In genomic region chr5:168792678-168793077, GRCh38 we compare ENCODE assay signal across 23 cellular contexts.
"Had no signal": no experiment of that assay in that cellular context is flagged by ENCODE, and none has a peak within 500 bp of the region (broad histone marks: within the 10 kb centered on the region; RNA-seq: fewer than 3 reads in every experiment).

No MANE protein-coding gene starts in this region.

- H3K4me3 Mint-ChIP-seq: immature natural killer cell; naive thymus-derived CD4-positive, alpha-beta T cell; natural killer cell treated with Interleukin-12 subunit alpha and Interleukin-12 subunit beta and Interleukin-15 and Interleukin-18, amount 100 ng/mL, for 72 hours; stimulated activated effector memory CD8-positive, alpha-beta T cell treated with anti-CD3 and anti-CD28 coated beads, Interleukin-12 subunit alpha, Interleukin-12 subunit beta, amount 100 ng/mL, for 72 hours; stimulated activated naive CD8-positive, alpha-beta T cell treated with anti-CD3 and anti-CD28 coated beads, Interleukin-15, Interleukin-2, amounts not matched to agents 100 ng/mL and 50 ng/mL, for 24 hours had no signal

- H3K4me1 Mint-ChIP-seq: stimulated activated effector memory CD8-positive, alpha-beta T cell treated with anti-CD3 and anti-CD28 coated beads, Interleukin-12 subunit alpha, Interleukin-12 subunit beta, amount 100 ng/mL, for 72 hours had no signal

- H3K9me3 Mint-ChIP-seq: immature natural killer cell; naive thymus-derived CD4-positive, alpha-beta T cell; natural killer cell treated with Interleukin-12 subunit alpha and Interleukin-12 subunit beta and Interleukin-15 and Interleukin-18, amount 100 ng/mL, for 72 hours; stimulated activated effector memory CD8-positive, alpha-beta T cell treated with anti-CD3 and anti-CD28 coated beads, Interleukin-12 subunit alpha, Interleukin-12 subunit beta, amount 100 ng/mL, for 72 hours; stimulated activated naive CD8-positive, alpha-beta T cell treated with anti-CD3 and anti-CD28 coated beads, Interleukin-15, Interleukin-2, amounts not matched to agents 100 ng/mL and 50 ng/mL, for 24 hours had no signal

- H3K27me3 Mint-ChIP-seq: stimulated activated naive CD8-positive, alpha-beta T cell treated with anti-CD3 and anti-CD28 coated beads, Interleukin-15, Interleukin-2, amounts not matched to agents 100 ng/mL and 50 ng/mL, for 24 hours had no signal

- DNase-seq: immature natural killer cell; kidney; left colon; left lung; midbrain; mucosa of descending colon; naive thymus-derived CD4-positive, alpha-beta T cell; ovary; spleen; stimulated activated CD4-positive, alpha-beta T cell treated with anti-CD3 and anti-CD28 coated beads, Interleukin-4, amount 100 ng/mL, for 24 hours; stimulated activated naive CD4-positive, alpha-beta T cell; tibial artery; upper lobe of right lung had no signal

- H3K27ac ChIP-seq: left lung, ovary, right atrium auricular region, spleen, suprapubic skin, upper lobe of right lung had no signal

- H3K27ac Mint-ChIP-seq: immature natural killer cell; naive thymus-derived CD4-positive, alpha-beta T cell; natural killer cell treated with Interleukin-12 subunit alpha and Interleukin-12 subunit beta and Interleukin-15 and Interleukin-18, amount 100 ng/mL, for 72 hours; progenitor cell of endocrine pancreas; stimulated activated effector memory CD8-positive, alpha-beta T cell treated with anti-CD3 and anti-CD28 coated beads, Interleukin-12 subunit alpha, Interleukin-12 subunit beta, amount 100 ng/mL, for 72 hours had no signal

- H3K27me3 ChIP-seq: ovary, right atrium auricular region, suprapubic skin, tibial artery, upper lobe of right lung had no signal

- H3K4me1 ChIP-seq: left lung, spleen had no signal

- ATAC-seq: left colon; left lung; mucosa of descending colon; naive thymus-derived CD4-positive, alpha-beta T cell; natural killer cell treated with Interleukin-12 subunit alpha and Interleukin-12 subunit beta and Interleukin-15 and Interleukin-18, amount 100 ng/mL, for 72 hours; sciatic nerve; stimulated activated effector memory CD8-positive, alpha-beta T cell treated with anti-CD3 and anti-CD28 coated beads, Interleukin-12 subunit alpha, Interleukin-12 subunit beta, amount 100 ng/mL, for 72 hours; upper lobe of right lung had no signal

- H3K36me3 ChIP-seq: left lung, ovary, spleen, suprapubic skin, thoracic aorta, tibial artery, upper lobe of right lung had no signal

- H3K9me3 ChIP-seq: left lung, mucosa of descending colon, ovary, right atrium auricular region, spleen, suprapubic skin, thoracic aorta, tibial artery, upper lobe of right lung had no signal

- H3K4me3 ChIP-seq: left lung, lung, mucosa of descending colon, ovary, right atrium auricular region, skin epidermis, spleen, suprapubic skin, thoracic aorta, tibial artery, upper lobe of right lung had no signal

- H3K36me3 Mint-ChIP-seq: naive thymus-derived CD4-positive, alpha-beta T cell; natural killer cell treated with Interleukin-12 subunit alpha and Interleukin-12 subunit beta and Interleukin-15 and Interleukin-18, amount 100 ng/mL, for 72 hours; stimulated activated effector memory CD8-positive, alpha-beta T cell treated with anti-CD3 and anti-CD28 coated beads, Interleukin-12 subunit alpha, Interleukin-12 subunit beta, amount 100 ng/mL, for 72 hours had no signal
